Comparison of ENCODE assay signal across 11 cellular contexts in the genomic region with DNA sequence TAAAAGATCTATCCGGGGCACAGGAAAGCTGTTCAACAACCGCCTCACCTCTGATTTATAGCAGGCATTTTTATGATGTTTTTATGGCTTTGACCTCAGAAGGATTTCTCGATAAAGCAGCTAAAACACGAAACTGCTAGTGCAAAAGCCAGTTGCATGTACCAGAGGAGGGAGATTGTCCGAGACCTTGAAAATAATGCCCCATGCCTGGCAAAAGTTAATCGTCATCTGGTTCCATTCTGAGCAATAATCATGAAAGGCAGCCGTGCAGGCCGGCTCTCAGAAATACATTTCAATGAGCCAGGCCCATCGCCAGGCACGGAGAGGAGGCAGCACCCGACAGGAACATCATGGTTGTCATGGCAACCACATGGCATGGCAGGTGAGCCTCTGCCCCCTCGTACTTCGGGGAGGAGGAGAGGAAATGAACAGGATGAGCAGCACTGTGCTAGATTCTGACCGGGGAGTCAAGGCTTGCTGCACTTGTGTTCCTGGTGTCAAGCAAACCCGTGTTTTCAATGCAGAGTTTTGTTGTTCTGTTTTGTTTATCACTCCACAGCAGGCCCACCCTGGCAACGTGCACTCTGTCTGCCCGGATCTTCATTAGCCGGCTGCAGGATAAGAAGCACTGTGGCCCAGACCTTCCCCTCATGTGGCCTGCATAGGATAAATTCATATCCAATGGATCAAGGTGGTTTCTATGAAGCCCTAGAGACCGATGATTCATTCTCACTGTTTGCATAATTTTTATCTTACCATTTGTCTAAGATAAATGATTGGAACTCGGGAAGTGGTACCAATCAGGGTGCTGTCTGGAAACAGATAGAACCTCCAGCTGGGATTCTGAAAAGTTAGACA.
DNase-seq lines count a peak whose midpoint lies in the region; ATAC-seq lines count a peak whose summit lies in the region.
"Had no signal": no experiment of that assay in that cellular context is flagged by ENCODE, and none has a peak within 500 bp of the region (broad histone marks: within the 10 kb centered on the region; RNA-seq: fewer than 3 reads in every experiment).

No MANE protein-coding gene starts in this region.

- no peak for ATAC-seq in HG03097 (IDR thresholded peaks at IDR 0.05; ENCODE audit: low FRiP score, unreplicated experiment)
- ATAC-seq in stimulated activated effector memory CD8-positive, alpha-beta T cell treated with anti-CD3 and anti-CD28 coated beads, Interleukin-12 subunit alpha, Interleukin-12 subunit beta, amount 100 ng/mL, for 72 hours, result no peak

- peaks cover 5% of the 10 kb centered on the region for H3K9me3 Mint-ChIP-seq in stimulated activated effector memory CD8-positive, alpha-beta T cell treated with anti-CD3 and anti-CD28 coated beads, Interleukin-12 subunit alpha, Interleukin-12 subunit beta, amount 100 ng/mL, for 72 hours

- H3K9ac ChIP-seq in endocrine pancreas (ENCODE audit: control insufficient read depth, insufficient read depth, low read length), result no peak overlapping the region

- peaks cover 2% of the 10 kb centered on the region for H3K9me3 ChIP-seq in endocrine pancreas (ENCODE audit: control insufficient read depth, low read length)

- H3K4me1 Mint-ChIP-seq in stimulated activated effector memory CD8-positive, alpha-beta T cell treated with anti-CD3 and anti-CD28 coated beads, Interleukin-12 subunit alpha, Interleukin-12 subunit beta, amount 100 ng/mL, for 72 hours, result no peaks in the 10 kb centered on the region

- no peaks in the 10 kb centered on the region for H3K27me3 ChIP-seq in endocrine pancreas (ENCODE audit: control insufficient read depth, insufficient read depth, low read length)

- peaks cover 21% of the 10 kb centered on the region for H3K4me1 ChIP-seq in endocrine pancreas (ENCODE audit: control insufficient read depth, insufficient read depth, low read length)
- H3K4me1 ChIP-seq: esophagus squamous epithelium had no signal

- H3K4me3 ChIP-seq in endocrine pancreas (ENCODE audit: control insufficient read depth, insufficient read depth, low read length), result peak overlapping the region; percentile 19
- H3K4me3 ChIP-seq: esophagus squamous epithelium, PC-9 had no signal

- no peak overlapping the region for H3K27ac Mint-ChIP-seq in stimulated activated effector memory CD8-positive, alpha-beta T cell treated with anti-CD3 and anti-CD28 coated beads, Interleukin-12 subunit alpha, Interleukin-12 subunit beta, amount 100 ng/mL, for 72 hours

- H3K36me3 ChIP-seq in endocrine pancreas (ENCODE audit: control insufficient read depth, insufficient read depth, low read length), result no peaks in the 10 kb centered on the region
- H3K36me3 ChIP-seq: esophagus squamous epithelium had no signal

- no peak overlapping the region for H3K4me3 Mint-ChIP-seq in stimulated activated effector memory CD8-positive, alpha-beta T cell treated with anti-CD3 and anti-CD28 coated beads, Interleukin-12 subunit alpha, Interleukin-12 subunit beta, amount 100 ng/mL, for 72 hours

- H3K36me3 Mint-ChIP-seq in stimulated activated effector memory CD8-positive, alpha-beta T cell treated with anti-CD3 and anti-CD28 coated beads, Interleukin-12 subunit alpha, Interleukin-12 subunit beta, amount 100 ng/mL, for 72 hours, result no peaks in the 10 kb centered on the region

- peak; percentile 72 for DNase-seq in Ammon's horn (ENCODE audit: low spot score)
- peak; percentile 85 for DNase-seq in NCI-H1417 treated with DMSO at 0.1 percent for 48 hours (lab: John Stamatoyannopoulos, UW)
- DNase-seq in NCI-H69 (lab: John Stamatoyannopoulos, UW), result peak; percentile 9
- DNase-seq in cerebellar nuclear complex (lab: John Stamatoyannopoulos, UW), result no peak
- no peak for DNase-seq in stimulated activated CD4-positive, alpha-beta T cell treated with anti-CD3 and anti-CD28 coated beads, Interleukin-15, amount 100 ng/mL, for 24 hours
- no peak for DNase-seq in stimulated activated effector memory CD8-positive, alpha-beta T cell treated with anti-CD3 and anti-CD28 coated beads, Interleukin-12 subunit alpha, Interleukin-12 subunit beta, amount 100 ng/mL, for 72 hours (ENCODE audit: low spot score in 2 of 2)
- DNase-seq: esophagus squamous epithelium, mammary epithelial cell, PC-9 had no signal

Comparison
In these comparisons a context has a peak if more than half of its experiments do, and no peak if none do; other contexts are left out.
1. DNase-seq: peak in Ammon's horn (single experiment), NCI-H1417 treated with DMSO at 0.1 percent for 48 hours (single experiment) and NCI-H69 (single experiment); none in cerebellar nuclear complex (0 of 2), stimulated activated CD4-positive, alpha-beta T cell treated with anti-CD3 and anti-CD28 coated beads, Interleukin-15, amount 100 ng/mL, for 24 hours (single experiment) and stimulated activated effector memory CD8-positive, alpha-beta T cell treated with anti-CD3 and anti-CD28 coated beads, Interleukin-12 subunit alpha, Interleukin-12 subunit beta, amount 100 ng/mL, for 72 hours (0 of 2).